Comparison of ENCODE assay signal across 2 cellular contexts in the genomic region with DNA sequence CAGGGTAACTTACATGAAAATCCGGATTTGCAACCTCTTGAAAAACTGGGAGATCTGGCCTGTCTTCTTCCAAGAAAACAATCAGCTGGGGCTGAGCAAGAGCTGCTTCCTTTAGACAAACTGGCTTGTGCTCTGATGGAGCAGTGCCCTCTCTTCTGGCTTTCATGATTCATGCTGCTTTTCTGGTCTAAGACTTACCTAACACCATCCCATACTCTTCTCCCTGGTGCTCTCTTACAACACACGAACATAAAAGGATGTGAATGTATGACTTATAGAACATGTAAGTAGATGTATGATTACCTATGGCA.
TF ChIP-seq lines count a peak whose summit lies in the region.

No MANE protein-coding gene starts in this region.

TF ChIP-seq in A549, 52 proteins besides CTCF, POLR2A, EP300 and RAD21 (continued from another document):
- TF ChIP-seq SMC3 (IDR thresholded peaks at IDR 0.05) (no peak), BHLHE40 (IDR thresholded peaks at IDR 0.05; ENCODE audit: low read depth, low read length) (no peak), ZC3H11A (IDR thresholded peaks at IDR 0.05) (no peak)
- TF ChIP-seq, protein P1, sequence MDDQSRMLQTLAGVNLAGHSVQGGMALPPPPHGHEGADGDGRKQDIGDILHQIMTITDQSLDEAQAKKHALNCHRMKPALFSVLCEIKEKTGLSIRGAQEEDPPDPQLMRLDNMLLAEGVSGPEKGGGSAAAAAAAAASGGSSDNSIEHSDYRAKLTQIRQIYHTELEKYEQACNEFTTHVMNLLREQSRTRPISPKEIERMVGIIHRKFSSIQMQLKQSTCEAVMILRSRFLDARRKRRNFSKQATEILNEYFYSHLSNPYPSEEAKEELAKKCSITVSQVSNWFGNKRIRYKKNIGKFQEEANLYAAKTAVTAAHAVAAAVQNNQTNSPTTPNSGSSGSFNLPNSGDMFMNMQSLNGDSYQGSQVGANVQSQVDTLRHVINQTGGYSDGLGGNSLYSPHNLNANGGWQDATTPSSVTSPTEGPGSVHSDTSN (IDR thresholded peaks at IDR 0.05): no peak
TF ChIP-seq in A549: peak in this region for 0.

TF ChIP-seq in IMR-90, 13 proteins besides CTCF, POLR2A, EP300 and RAD21 (continued from another document):
- TF ChIP-seq, protein P2, sequence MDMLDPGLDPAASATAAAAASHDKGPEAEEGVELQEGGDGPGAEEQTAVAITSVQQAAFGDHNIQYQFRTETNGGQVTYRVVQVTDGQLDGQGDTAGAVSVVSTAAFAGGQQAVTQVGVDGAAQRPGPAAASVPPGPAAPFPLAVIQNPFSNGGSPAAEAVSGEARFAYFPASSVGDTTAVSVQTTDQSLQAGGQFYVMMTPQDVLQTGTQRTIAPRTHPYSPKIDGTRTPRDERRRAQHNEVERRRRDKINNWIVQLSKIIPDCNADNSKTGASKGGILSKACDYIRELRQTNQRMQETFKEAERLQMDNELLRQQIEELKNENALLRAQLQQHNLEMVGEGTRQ (IDR thresholded peaks at IDR 0.05; ENCODE audit: low read depth, low read length): no peak
- TF ChIP-seq, protein P3, sequence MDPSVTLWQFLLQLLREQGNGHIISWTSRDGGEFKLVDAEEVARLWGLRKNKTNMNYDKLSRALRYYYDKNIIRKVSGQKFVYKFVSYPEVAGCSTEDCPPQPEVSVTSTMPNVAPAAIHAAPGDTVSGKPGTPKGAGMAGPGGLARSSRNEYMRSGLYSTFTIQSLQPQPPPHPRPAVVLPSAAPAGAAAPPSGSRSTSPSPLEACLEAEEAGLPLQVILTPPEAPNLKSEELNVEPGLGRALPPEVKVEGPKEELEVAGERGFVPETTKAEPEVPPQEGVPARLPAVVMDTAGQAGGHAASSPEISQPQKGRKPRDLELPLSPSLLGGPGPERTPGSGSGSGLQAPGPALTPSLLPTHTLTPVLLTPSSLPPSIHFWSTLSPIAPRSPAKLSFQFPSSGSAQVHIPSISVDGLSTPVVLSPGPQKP (IDR thresholded peaks at IDR 0.05; ENCODE audit: borderline replicate concordance, low read depth, low read length): no peak
- TF ChIP-seq RCOR1 (IDR thresholded peaks at IDR 0.05; ENCODE audit: insufficient replicate concordance, low read length) (no peak), NFE2L2 (IDR thresholded peaks at IDR 0.05; ENCODE audit: low read depth, low read length) (no peak), MAZ (IDR thresholded peaks at IDR 0.05; ENCODE audit: borderline replicate concordance, low read depth, low read length) (no peak), MXI1 (IDR thresholded peaks at IDR 0.05; ENCODE audit: borderline replicate concordance, low read depth, low read length) (no peak), SMC3 (IDR thresholded peaks at IDR 0.05; ENCODE audit: low read depth, low read length) (no peak), RFX5 (IDR thresholded peaks at IDR 0.05; ENCODE audit: low read depth, low read length) (no peak), FOS (IDR thresholded peaks at IDR 0.05; ENCODE audit: low read depth, low read length) (no peak), MAFK (IDR thresholded peaks at IDR 0.05; ENCODE audit: low read depth, low read length) (no peak), BHLHE40 (IDR thresholded peaks at IDR 0.05; ENCODE audit: low read depth, low read length) (no peak), CHD1 (IDR thresholded peaks at IDR 0.05; ENCODE audit: low read depth, low read length) (no peak)
TF ChIP-seq in IMR-90: peak in this region for 0.
